In genomic region chr2:219381448-219381847, GRCh38 we compare ENCODE assay signal across 3 cellular contexts.
A peak's percentile ranks its signal among the peaks of the same experiment; 100 is the strongest.
TF ChIP-seq lines count a peak whose summit lies in the region.

No MANE protein-coding gene starts in this region.

TF ChIP-seq in HEK293, 187 proteins besides CTCF, POLR2A, EP300 and RAD21:
- TF ChIP-seq ZBTB17 (tag by site-specific recombination; IDR thresholded peaks at IDR 0.05) (peak; percentile 77), ZNF23 (tag by site-specific recombination; IDR thresholded peaks at IDR 0.05; ENCODE audit: borderline replicate concordance) (peak; percentile 62; the same call in 1 of the 2 replicates), ZNF629 (tag by site-specific recombination; IDR thresholded peaks at IDR 0.05) (no peak), ZBTB6 (tag by site-specific recombination; IDR thresholded peaks at IDR 0.05) (no peak), ZFP69B (tag by site-specific recombination; IDR thresholded peaks at IDR 0.05) (no peak), INSM2 (tag by site-specific recombination; IDR thresholded peaks at IDR 0.05) (no peak)
TF ChIP-seq in HEK293: peak in this region for 2.

TF ChIP-seq in IMR-90, 13 proteins besides CTCF, POLR2A, EP300 and RAD21:
- TF ChIP-seq MXI1 (IDR thresholded peaks at IDR 0.05; ENCODE audit: borderline replicate concordance, low read depth, low read length) (no peak), MAZ (IDR thresholded peaks at IDR 0.05; ENCODE audit: borderline replicate concordance, low read depth, low read length) (no peak), RCOR1 (IDR thresholded peaks at IDR 0.05; ENCODE audit: insufficient replicate concordance, low read length) (no peak), SMC3 (IDR thresholded peaks at IDR 0.05; ENCODE audit: low read depth, low read length) (no peak), USF2 (IDR thresholded peaks at IDR 0.05; ENCODE audit: low read depth, low read length) (no peak), FOS (IDR thresholded peaks at IDR 0.05; ENCODE audit: low read depth, low read length) (no peak), RFX5 (IDR thresholded peaks at IDR 0.05; ENCODE audit: low read depth, low read length) (no peak), BHLHE40 (IDR thresholded peaks at IDR 0.05; ENCODE audit: low read depth, low read length) (no peak), NFE2L2 (IDR thresholded peaks at IDR 0.05; ENCODE audit: low read depth, low read length) (no peak), MAFK (IDR thresholded peaks at IDR 0.05; ENCODE audit: low read depth, low read length) (no peak)

TF ChIP-seq in K562, 482 proteins besides CTCF, POLR2A, EP300 and RAD21:
- TF ChIP-seq ZNF3 (CRISPR knock-in tag; IDR thresholded peaks at IDR 0.05) (no peak), ARID1B (IDR thresholded peaks at IDR 0.05) (peak; percentile 34; the same call in 1 of the 2 replicates), CLOCK (CRISPR knock-in tag; IDR thresholded peaks at IDR 0.05; ENCODE audit: borderline replicate concordance) (no peak), CBFA2T2 (conservative IDR thresholded peaks at IDR 0.05) (0 out of 2 replicates have a peak, but pooled peaks have one; percentile 6), TAL1 (IDR thresholded peaks at IDR 0.05) (peak; percentile 22; the same call in 1 of the 2 replicates), MLLT1 (IDR thresholded peaks at IDR 0.05) (peak in 1 of 2 experiments; percentile 98; a peak in 2 of 4 replicates), E2F6 (IDR thresholded peaks at IDR 0.05; ENCODE audit: borderline replicate concordance in 1 of 2, extremely low read depth in 1 of 2, insufficient read depth in 1 of 2, insufficient read length in 1 of 2, low read depth in 1 of 2, low read length in 1 of 2, poor library complexity in 1 of 2, severe bottlenecking in 1 of 2) (peak; percentile 12 to 41), ZMIZ1 (IDR thresholded peaks at IDR 0.05; ENCODE audit: low read depth in 2 of 2, low read length in 2 of 2) (peak in 1 of 2 experiments; percentile 77; a peak in 2 of 4 replicates), GATA2 (CRISPR knock-in tag; IDR thresholded peaks at IDR 0.05) (0 out of 2 replicates have a peak, but pooled peaks have one; percentile 7), POLR2AphosphoS5 (IDR thresholded peaks at IDR 0.05; ENCODE audit: control insufficient read depth, insufficient read depth, low read depth, low read length) (0 out of 2 replicates have a peak, but pooled peaks have one; percentile 27), SMAD4 (CRISPR knock-in tag; conservative IDR thresholded peaks at IDR 0.05) (peak; percentile 44; the same call in 1 of the 2 replicates), ZNF23 (CRISPR knock-in tag; IDR thresholded peaks at IDR 0.05) (peak; percentile 82), CBX8 (IDR thresholded peaks at IDR 0.05; ENCODE audit: borderline replicate concordance, extremely low read depth, low read depth, low read length, poor library complexity, severe bottlenecking) (no peak), PKNOX1 (IDR thresholded peaks at IDR 0.05) (no peak), CBFA2T3 (IDR thresholded peaks at IDR 0.05) (peak; percentile 54; the same call in 1 of the 2 replicates), TCF3 (CRISPR knock-in tag; IDR thresholded peaks at IDR 0.05) (peak; percentile 49), ZBTB17 (CRISPR knock-in tag; IDR thresholded peaks at IDR 0.05) (peak; percentile 95)
